ENCODE assay signal across 26 cellular contexts in the genomic region with DNA sequence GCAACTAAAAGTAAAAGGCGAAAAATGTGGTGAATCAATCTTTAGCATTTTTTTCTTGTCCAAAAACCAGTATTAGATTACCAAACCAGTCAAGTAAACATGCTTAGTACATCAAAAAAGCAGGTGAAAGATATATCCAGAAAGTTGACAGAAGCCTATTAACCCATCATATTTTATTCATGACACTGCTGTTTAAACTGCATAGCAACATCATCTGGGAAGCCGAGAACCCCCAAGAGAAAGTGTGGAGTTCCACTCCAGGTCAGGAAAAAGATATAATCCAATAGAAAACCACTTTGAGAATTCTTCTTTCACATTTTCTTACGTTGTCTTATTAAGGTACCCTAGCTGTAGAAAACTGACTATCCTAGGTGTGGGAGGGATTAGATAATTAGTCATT.
"Had no signal": no experiment of that assay in that cellular context is flagged by ENCODE, and none has a peak within 500 bp of the region (broad histone marks: within the 10 kb centered on the region; RNA-seq: fewer than 3 reads in every experiment).

No MANE protein-coding gene starts in this region.

- H3K4me3 ChIP-seq: colonic mucosa, coronary artery, dorsolateral prefrontal cortex, esophagus muscularis mucosa, esophagus squamous epithelium, gastrocnemius medialis, gastroesophageal sphincter, heart left ventricle, heart right ventricle had no signal

- H3K36me3 ChIP-seq: colonic mucosa, esophagus muscularis mucosa, esophagus squamous epithelium, gastrocnemius medialis, gastroesophageal sphincter, heart left ventricle, heart right ventricle had no signal

- DNase-seq: colonic mucosa; cortex of kidney; dermis blood vessel endothelial cell; dorsolateral prefrontal cortex; effector CD8-positive, alpha-beta T cell; effector memory CD4-positive, alpha-beta T cell; effector memory CD8-positive, alpha-beta T cell; endodermal cell; erythroblast; esophagus squamous epithelium; foreskin fibroblast; foreskin keratinocyte; foreskin melanocyte; gastrocnemius medialis; glutamatergic neuron; head of caudate nucleus; heart left ventricle; heart right ventricle had no signal

- H3K9me3 ChIP-seq: colonic mucosa, esophagus muscularis mucosa, esophagus squamous epithelium, gastrocnemius medialis, gastroesophageal sphincter had no signal

- FAIRE-seq: colon, endometrium, endothelial cell of umbilical vein, frontal cortex had no signal

- H3K27me3 ChIP-seq: colonic mucosa, dorsolateral prefrontal cortex, esophagus muscularis mucosa, esophagus squamous epithelium, foreskin keratinocyte, gastrocnemius medialis, gastroesophageal sphincter, heart left ventricle, heart right ventricle had no signal

- H3K27ac ChIP-seq: colonic mucosa, coronary artery, dorsolateral prefrontal cortex, epithelial cell of prostate, esophagus muscularis mucosa, esophagus squamous epithelium, foreskin keratinocyte, gastrocnemius medialis, gastroesophageal sphincter, heart left ventricle, heart right ventricle had no signal
